In the genomic region with DNA sequence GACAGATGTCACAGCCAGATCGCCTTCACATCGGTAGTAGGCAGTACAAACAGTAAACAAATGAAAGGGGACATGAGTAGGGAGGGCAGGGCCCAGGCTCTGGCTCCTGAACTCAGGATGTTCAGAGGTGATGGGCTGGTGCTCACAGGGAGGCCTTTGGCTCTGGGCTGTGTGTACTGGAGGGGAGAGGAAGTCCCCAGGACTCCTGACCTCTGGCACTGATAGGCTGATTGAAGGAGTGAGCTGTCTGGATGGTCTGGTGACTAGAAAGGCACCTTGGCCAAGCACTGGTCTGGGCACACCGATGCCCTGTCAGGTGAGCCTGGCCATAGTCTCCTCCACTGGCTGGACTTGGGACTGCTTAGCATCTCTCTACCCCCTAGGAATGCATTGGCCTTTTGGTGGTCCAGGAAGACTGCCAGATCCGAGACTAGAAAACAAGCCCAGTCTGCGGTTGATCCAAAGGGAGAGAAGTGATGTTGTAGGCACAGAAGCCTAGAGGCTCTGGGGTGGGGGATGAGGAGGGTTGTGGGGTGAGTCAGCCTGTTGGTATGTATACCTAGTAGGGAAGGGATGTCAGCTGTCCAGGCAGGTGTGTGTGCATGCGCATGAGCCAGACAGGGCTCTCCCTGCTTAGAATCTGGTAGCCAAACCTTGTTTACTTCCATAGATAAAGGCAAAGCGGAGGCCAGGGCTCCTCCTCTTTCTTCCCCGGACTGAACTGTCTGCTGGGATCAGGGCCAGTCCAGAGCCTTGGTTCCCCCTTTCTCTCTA, we compare ENCODE assay signal across 1 cellular context.
TF ChIP-seq lines count a peak whose summit lies in the region.

No MANE protein-coding gene starts in this region.

TF ChIP-seq in HCT116, 20 proteins besides CTCF, POLR2A, EP300 and RAD21:
- TF ChIP-seq, protein P1, sequence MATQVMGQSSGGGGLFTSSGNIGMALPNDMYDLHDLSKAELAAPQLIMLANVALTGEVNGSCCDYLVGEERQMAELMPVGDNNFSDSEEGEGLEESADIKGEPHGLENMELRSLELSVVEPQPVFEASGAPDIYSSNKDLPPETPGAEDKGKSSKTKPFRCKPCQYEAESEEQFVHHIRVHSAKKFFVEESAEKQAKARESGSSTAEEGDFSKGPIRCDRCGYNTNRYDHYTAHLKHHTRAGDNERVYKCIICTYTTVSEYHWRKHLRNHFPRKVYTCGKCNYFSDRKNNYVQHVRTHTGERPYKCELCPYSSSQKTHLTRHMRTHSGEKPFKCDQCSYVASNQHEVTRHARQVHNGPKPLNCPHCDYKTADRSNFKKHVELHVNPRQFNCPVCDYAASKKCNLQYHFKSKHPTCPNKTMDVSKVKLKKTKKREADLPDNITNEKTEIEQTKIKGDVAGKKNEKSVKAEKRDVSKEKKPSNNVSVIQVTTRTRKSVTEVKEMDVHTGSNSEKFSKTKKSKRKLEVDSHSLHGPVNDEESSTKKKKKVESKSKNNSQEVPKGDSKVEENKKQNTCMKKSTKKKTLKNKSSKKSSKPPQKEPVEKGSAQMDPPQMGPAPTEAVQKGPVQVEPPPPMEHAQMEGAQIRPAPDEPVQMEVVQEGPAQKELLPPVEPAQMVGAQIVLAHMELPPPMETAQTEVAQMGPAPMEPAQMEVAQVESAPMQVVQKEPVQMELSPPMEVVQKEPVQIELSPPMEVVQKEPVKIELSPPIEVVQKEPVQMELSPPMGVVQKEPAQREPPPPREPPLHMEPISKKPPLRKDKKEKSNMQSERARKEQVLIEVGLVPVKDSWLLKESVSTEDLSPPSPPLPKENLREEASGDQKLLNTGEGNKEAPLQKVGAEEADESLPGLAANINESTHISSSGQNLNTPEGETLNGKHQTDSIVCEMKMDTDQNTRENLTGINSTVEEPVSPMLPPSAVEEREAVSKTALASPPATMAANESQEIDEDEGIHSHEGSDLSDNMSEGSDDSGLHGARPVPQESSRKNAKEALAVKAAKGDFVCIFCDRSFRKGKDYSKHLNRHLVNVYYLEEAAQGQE (IDR thresholded peaks at IDR 0.05; ENCODE audit: low read depth), result no peak
- TF ChIP-seq POLR2AphosphoS5 (IDR thresholded peaks at IDR 0.05; ENCODE audit: low read depth, low read length), result 0 out of 2 replicates have a peak, but pooled peaks have one; percentile 23
